Comparison of ENCODE assay signal across 8 cellular contexts in genomic region chr1:165697881-165698842, GRCh38. TPM values are rescaled to one million over a fixed set of nuclear protein-coding genes. Genes with fewer than 3 reads are reported as not detected.
DNase-seq lines count a peak whose midpoint lies in the region; ATAC-seq and TF ChIP-seq lines count a peak whose summit lies in the region.

TSS of gene ALDH9A1 (minus strand) at chr1:165698562. CDS start at chr1:165698558, 4 bp downstream.

- CTCF ChIA-PET in BJ (lab: Yijun Ruan, JAX), result interaction anchor here (0.8 to 2.8 kb wide), 6 partner anchors 15 to 215 kb away, joined by 3 to 17 read pairs (median 4); partner anchors contain the start of gene TMCO1

- ATAC-seq in HG03439 (IDR thresholded peaks at IDR 0.05; ENCODE audit: unreplicated experiment), result peak; percentile 95

- POLR2A ChIA-PET in BJ (lab: Charles Lee), result interaction anchor here (0.6 kb wide), 3 partner anchors 16 to 223 kb away, joined by 5 to 10 read pairs (median 6); no protein-coding TSS in a partner anchor

- TF ChIP-seq CTCF in BJ (IDR thresholded peaks at IDR 0.05; ENCODE audit: insufficient read depth, low read depth, low read length) (peak; percentile 44), kidney epithelial cell (IDR thresholded peaks at IDR 0.05; ENCODE audit: insufficient read depth, low read length, poor library complexity, severe bottlenecking) (peak; percentile 44)

- H3K36me3 ChIP-seq in BJ (ENCODE audit: control insufficient read depth, insufficient read depth, low read length), result no peaks in the 10 kb centered on the region
- H3K36me3 ChIP-seq in kidney epithelial cell (ENCODE audit: control insufficient read depth, insufficient read depth, low read length), result no peaks in the 10 kb centered on the region

- H3K4me3 ChIP-seq in BJ (ENCODE audit: low read depth, low read length) (peak within 1 kb of the TSS; percentile 63), kidney epithelial cell (ENCODE audit: low read depth, low read length) (peak within 1 kb of the TSS; percentile 92)

- H3K27me3 ChIP-seq in BJ (ENCODE audit: control insufficient read depth, insufficient read depth, low read length), result peaks cover 3% of the 10 kb centered on the region; the same call in 1 of the 2 replicates
- H3K27me3 ChIP-seq in kidney epithelial cell (ENCODE audit: control insufficient read depth, insufficient read depth, low read length), result no peaks in the 10 kb centered on the region

- DNase-seq in BJ (ENCODE audit: low read depth) (peak; percentile 36), GM19238 (ENCODE audit: insufficient read length, low spot score) (peak; percentile 72), NCI-H460 (ENCODE audit: extremely low read depth, low read depth) (peak; percentile 77), cerebellar nuclear complex (lab: John Stamatoyannopoulos, UW) (peak; percentile 69 to 86), kidney epithelial cell (ENCODE audit: low read depth) (no peak)
- DNase-seq in activated CD4-positive, CD25-positive, alpha-beta regulatory T cell treated with anti-CD3 and anti-CD28 coated beads, Interleukin-2, amount 50 U/mL, for 72 hours, result peak; percentile 87
- peak; percentile 79 to 84 for DNase-seq in stimulated activated CD4-positive, alpha-beta T cell treated with anti-CD3 and anti-CD28 coated beads, Interleukin-15, amount 100 ng/mL, for 48 hours (ENCODE audit: low read depth in 2 of 2)

RNA-seq across cellular contexts. Expression of gene ALDH9A1, which starts in this region (rescaled TPM):
- polyA plus RNA-seq in BJ (2011; rRNA removed), result 43.8 and 71.7 TPM in 2 replicates
- 27.1 and 28.8 TPM in 2 replicates for polyA minus RNA-seq in BJ (2011; rRNA and poly(A)+ RNA removed)
- total RNA-seq in NCI-H460 (2014; rRNA removed; shearing (Covaris generic)), result 78.5 and 87.8 TPM in 2 replicates
- 98.5 and 99.6 TPM in 2 replicates for polyA plus RNA-seq in NCI-H460 (2014; cell fraction: nucleus; rRNA removed)
- 46.8 and 60.7 TPM in 2 replicates for total RNA-seq in kidney epithelial cell
